In the genomic region with DNA sequence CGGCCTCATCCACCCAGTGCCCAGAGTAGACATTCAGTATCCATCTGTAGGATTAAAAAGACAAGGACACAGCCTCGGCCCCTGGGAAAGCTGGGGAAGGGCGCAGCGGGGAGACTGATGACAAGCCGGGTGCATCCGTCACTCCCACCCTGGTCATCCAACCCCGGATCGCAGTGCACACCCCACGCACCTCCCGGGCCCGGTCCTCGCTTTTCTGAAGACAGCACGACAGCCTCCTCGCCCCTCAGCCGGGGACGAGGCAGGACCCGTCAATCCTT, we compare ENCODE assay signal across 1 cellular context.
TF ChIP-seq lines count a peak whose summit lies in the region.

No MANE protein-coding gene starts in this region.

TF ChIP-seq in GM12878, 131 proteins besides CTCF, POLR2A, EP300 and RAD21 (continued from another document):
- TF ChIP-seq, protein P1, sequence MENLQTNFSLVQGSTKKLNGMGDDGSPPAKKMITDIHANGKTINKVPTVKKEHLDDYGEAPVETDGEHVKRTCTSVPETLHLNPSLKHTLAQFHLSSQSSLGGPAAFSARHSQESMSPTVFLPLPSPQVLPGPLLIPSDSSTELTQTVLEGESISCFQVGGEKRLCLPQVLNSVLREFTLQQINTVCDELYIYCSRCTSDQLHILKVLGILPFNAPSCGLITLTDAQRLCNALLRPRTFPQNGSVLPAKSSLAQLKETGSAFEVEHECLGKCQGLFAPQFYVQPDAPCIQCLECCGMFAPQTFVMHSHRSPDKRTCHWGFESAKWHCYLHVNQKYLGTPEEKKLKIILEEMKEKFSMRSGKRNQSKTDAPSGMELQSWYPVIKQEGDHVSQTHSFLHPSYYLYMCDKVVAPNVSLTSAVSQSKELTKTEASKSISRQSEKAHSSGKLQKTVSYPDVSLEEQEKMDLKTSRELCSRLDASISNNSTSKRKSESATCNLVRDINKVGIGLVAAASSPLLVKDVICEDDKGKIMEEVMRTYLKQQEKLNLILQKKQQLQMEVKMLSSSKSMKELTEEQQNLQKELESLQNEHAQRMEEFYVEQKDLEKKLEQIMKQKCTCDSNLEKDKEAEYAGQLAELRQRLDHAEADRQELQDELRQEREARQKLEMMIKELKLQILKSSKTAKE (IDR thresholded peaks at IDR 0.05; ENCODE audit: low read depth, poor library complexity, severe bottlenecking) = peak; percentile 34
- no peak for TF ChIP-seq NBN (IDR thresholded peaks at IDR 0.05)
- no peak for TF ChIP-seq HDAC6 (IDR thresholded peaks at IDR 0.05; ENCODE audit: unreplicated experiment)
- 0 out of 2 replicates have a peak, but pooled peaks have one; percentile 6 for TF ChIP-seq IRF4 (IDR thresholded peaks at IDR 0.05; ENCODE audit: low read depth, low read length)
- TF ChIP-seq RCOR1 (conservative IDR thresholded peaks at IDR 0.05; ENCODE audit: low read depth, low read length) = no peak
- TF ChIP-seq BHLHE40 (IDR thresholded peaks at IDR 0.05; ENCODE audit: borderline replicate concordance in 1 of 2, low read depth in 2 of 2, low read length in 1 of 2) = no peak
- TF ChIP-seq RB1 (IDR thresholded peaks at IDR 0.05; ENCODE audit: borderline replicate concordance) = no peak
- TF ChIP-seq TCF3 (IDR thresholded peaks at IDR 0.05; ENCODE audit: borderline replicate concordance, insufficient read depth, low read depth, low read length) = no peak
- no peak for TF ChIP-seq SREBF1 (IDR thresholded peaks at IDR 0.05; ENCODE audit: low read length)
- TF ChIP-seq, protein P2, sequence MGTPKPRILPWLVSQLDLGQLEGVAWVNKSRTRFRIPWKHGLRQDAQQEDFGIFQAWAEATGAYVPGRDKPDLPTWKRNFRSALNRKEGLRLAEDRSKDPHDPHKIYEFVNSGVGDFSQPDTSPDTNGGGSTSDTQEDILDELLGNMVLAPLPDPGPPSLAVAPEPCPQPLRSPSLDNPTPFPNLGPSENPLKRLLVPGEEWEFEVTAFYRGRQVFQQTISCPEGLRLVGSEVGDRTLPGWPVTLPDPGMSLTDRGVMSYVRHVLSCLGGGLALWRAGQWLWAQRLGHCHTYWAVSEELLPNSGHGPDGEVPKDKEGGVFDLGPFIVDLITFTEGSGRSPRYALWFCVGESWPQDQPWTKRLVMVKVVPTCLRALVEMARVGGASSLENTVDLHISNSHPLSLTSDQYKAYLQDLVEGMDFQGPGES (IDR thresholded peaks at IDR 0.05) = no peak
- 0 out of 2 replicates have a peak, but pooled peaks have one; percentile 5 for TF ChIP-seq WRNIP1 (IDR thresholded peaks at IDR 0.05; ENCODE audit: borderline replicate concordance, low read depth, low read length)
- no peak for TF ChIP-seq CBX3 (IDR thresholded peaks at IDR 0.05; ENCODE audit: borderline replicate concordance, low read depth)
- no peak for TF ChIP-seq BCL11A (IDR thresholded peaks at IDR 0.05; ENCODE audit: low read depth, low read length)
- TF ChIP-seq TBL1XR1 (IDR thresholded peaks at IDR 0.05; ENCODE audit: low read depth, low read length) = no peak
- TF ChIP-seq RAD51 (IDR thresholded peaks at IDR 0.05) = no peak
- TF ChIP-seq USF1 (IDR thresholded peaks at IDR 0.05; ENCODE audit: borderline replicate concordance, extremely low read length, insufficient read depth, low read depth, low read length) = no peak
- TF ChIP-seq USF2 (IDR thresholded peaks at IDR 0.05; ENCODE audit: borderline replicate concordance, low read depth, low read length) = no peak
- TF ChIP-seq, protein P3, sequence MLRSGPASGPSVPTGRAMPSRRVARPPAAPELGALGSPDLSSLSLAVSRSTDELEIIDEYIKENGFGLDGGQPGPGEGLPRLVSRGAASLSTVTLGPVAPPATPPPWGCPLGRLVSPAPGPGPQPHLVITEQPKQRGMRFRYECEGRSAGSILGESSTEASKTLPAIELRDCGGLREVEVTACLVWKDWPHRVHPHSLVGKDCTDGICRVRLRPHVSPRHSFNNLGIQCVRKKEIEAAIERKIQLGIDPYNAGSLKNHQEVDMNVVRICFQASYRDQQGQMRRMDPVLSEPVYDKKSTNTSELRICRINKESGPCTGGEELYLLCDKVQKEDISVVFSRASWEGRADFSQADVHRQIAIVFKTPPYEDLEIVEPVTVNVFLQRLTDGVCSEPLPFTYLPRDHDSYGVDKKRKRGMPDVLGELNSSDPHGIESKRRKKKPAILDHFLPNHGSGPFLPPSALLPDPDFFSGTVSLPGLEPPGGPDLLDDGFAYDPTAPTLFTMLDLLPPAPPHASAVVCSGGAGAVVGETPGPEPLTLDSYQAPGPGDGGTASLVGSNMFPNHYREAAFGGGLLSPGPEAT (IDR thresholded peaks at IDR 0.05; ENCODE audit: low read depth) = peak; percentile 14; the same call in 1 of the 2 replicates
- TF ChIP-seq TCF12 (IDR thresholded peaks at IDR 0.05; ENCODE audit: low read depth, low read length) = no peak
- TF ChIP-seq SRF (IDR thresholded peaks at IDR 0.05; ENCODE audit: low read depth in 2 of 2, low read length in 2 of 2) = no peak
- no peak for TF ChIP-seq SP1 (IDR thresholded peaks at IDR 0.05; ENCODE audit: low read depth, low read length)
